ENCODE assay signal across 21 cellular contexts in the genomic region with DNA sequence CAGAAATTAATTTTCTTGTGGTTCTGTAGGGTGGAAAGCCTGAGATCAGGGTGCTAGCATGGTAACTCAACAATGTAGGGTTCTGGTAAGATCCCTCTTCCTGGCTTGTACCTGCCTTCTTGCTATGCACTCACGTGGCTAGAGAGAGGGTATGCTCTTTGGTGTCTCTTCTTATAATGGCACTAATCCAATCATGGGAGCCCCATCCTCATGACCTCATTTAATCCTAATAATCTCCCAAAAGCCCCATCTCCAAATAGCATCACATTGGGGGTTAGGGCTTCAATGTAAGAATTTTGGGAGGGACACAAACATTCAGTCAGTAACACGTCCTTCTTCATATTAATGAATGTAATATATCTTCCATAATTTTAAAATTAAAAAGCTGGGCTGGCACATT.
"Had no signal": no experiment of that assay in that cellular context is flagged by ENCODE, and none has a peak within 500 bp of the region (broad histone marks: within the 10 kb centered on the region; RNA-seq: fewer than 3 reads in every experiment).

No MANE protein-coding gene starts in this region.

- H3K4me1 ChIP-seq: prostate gland had no signal

- DNase-seq: activated CD4-positive, alpha-beta T cell treated with anti-CD3 and anti-CD28 coated beads, Interleukin-2, amount 50 U/mL, for 1 hour; activated CD4-positive, CD25-positive, alpha-beta regulatory T cell; activated effector memory CD4-positive, alpha-beta T cell treated with Interleukin-2 at 50 U/mL for 16 hours; anterior cingulate cortex; body of pancreas; cortex of kidney; endodermal cell; esophagus squamous epithelium; gastrocnemius medialis; hippocampal formation; kidney glomerular epithelial cell; left lung; ovary; stimulated activated CD4-positive, alpha-beta T cell treated with anti-CD3 and anti-CD28 coated beads, Interleukin-4, amount 100 ng/mL, for 24 hours; T-helper 17 cell; transverse colon had no signal

- H3K27ac Mint-ChIP-seq: endodermal cell, nephron had no signal

- H3K4me3 ChIP-seq: body of pancreas, cardiac muscle cell, esophagus squamous epithelium, gastrocnemius medialis, left lung, lung, ovary, prostate gland, transverse colon had no signal

- H3K27me3 ChIP-seq: body of pancreas, cardiac muscle cell, esophagus squamous epithelium, gastrocnemius medialis, left lung, neutrophil, ovary, transverse colon had no signal

- H3K27me3 Mint-ChIP-seq: T-helper 17 cell had no signal

- H3K36me3 ChIP-seq: cardiac muscle cell, esophagus squamous epithelium, gastrocnemius medialis, left lung, neutrophil, ovary, prostate gland, transverse colon had no signal

- H3K27ac ChIP-seq: body of pancreas, cardiac muscle cell, esophagus squamous epithelium, gastrocnemius medialis, left lung, neutrophil, ovary, prostate gland, transverse colon had no signal

- H3K4me3 Mint-ChIP-seq: endodermal cell, nephron, T-helper 17 cell had no signal

- H3K9me3 ChIP-seq: body of pancreas, esophagus squamous epithelium, gastrocnemius medialis, left lung, neutrophil, ovary, prostate gland, transverse colon had no signal

- ATAC-seq: body of pancreas, gastrocnemius medialis, left lung, T-helper 17 cell had no signal
